In the genomic region with DNA sequence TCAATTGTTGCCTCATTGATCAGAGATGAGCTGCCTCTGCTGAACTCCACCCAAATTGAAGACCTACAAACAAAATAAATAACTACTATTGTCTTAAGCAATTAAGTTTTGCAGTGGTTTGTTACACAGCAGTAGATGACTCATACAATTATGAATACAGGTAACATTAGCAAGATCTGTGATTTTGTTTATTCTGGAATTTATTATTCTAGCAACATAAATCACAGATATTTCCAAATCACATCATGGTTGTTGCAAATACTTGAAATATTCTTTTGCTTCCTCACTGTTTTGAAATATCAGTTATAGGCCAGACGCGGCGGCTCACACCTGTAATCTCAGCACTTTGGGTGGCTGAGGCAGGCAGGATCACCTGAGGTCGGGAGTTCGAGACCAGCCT, we compare ENCODE assay signal across 41 cellular contexts. TPM values are rescaled to one million over a fixed set of nuclear protein-coding genes. Genes with fewer than 3 reads are reported as not detected.
"Had no signal": no experiment of that assay in that cellular context is flagged by ENCODE, and none has a peak within 500 bp of the region (broad histone marks: within the 10 kb centered on the region; RNA-seq: fewer than 3 reads in every experiment).

No MANE protein-coding gene starts in this region.

- H3K4me3 Mint-ChIP-seq: activated naive CD4-positive, alpha-beta T cell treated with anti-CD3 and anti-CD28 coated beads for 36 hours; activated naive CD4-positive, alpha-beta T cell treated with anti-CD3 and anti-CD28 coated beads, Interleukin-2, amount 10 ng/mL, durations not matched to agents 7 days and 5 days; activated naive CD4-positive, alpha-beta T cell treated with anti-CD3 and anti-CD28 coated beads, Interleukin-2, amount 50 U/mL, for 24 hours; activated naive CD8-positive, alpha-beta T cell; activated naive CD8-positive, alpha-beta T cell treated with anti-CD3 and anti-CD28 coated beads for 36 hours; activated naive CD8-positive, alpha-beta T cell treated with anti-CD3 and anti-CD28 coated beads, Interleukin-2, amount 10 ng/mL, durations not matched to agents 7 days and 5 days; activated naive CD8-positive, alpha-beta T cell treated with anti-CD3 and anti-CD28 coated beads, Interleukin-2, amount 50 U/mL, for 24 hours; activated T-cell treated with anti-CD3 and anti-CD28 coated beads, Interleukin-2, amount 50 U/mL, for 24 hours; activated T-cell treated with anti-CD3 and anti-CD28 coated beads, Interleukin-2, amount 50 U/mL, for 4 hours; activated T-cell treated with anti-CD3 and anti-CD28 coated beads, Interleukin-2, amount 50 U/mL, for 72 hours; activated T-helper 1 cell treated with anti-CD3 and anti-CD28 coated beads, Interleukin-12 subunit alpha, Interleukin-12 subunit beta, Interleukin-2, Interleukin-4 antibody, amounts not matched to agents 30 ng/mL and 10 ng/mL and 1 ng/mL, durations not matched to agents 14 hours and 24 hours and 36 hours; activated T-helper 17 cell treated with anti-CD3 and anti-CD28 coated beads, Interleukin-2, amount 50 U/mL, for 72 hours; brain; central memory CD8-positive, alpha-beta T cell had no signal

- H3K27me3 ChIP-seq: adrenal gland, ascending aorta, body of pancreas, brain microvascular endothelial cell, breast epithelium, cardiac muscle cell had no signal

- H3K36me3 Mint-ChIP-seq: activated naive CD8-positive, alpha-beta T cell treated with anti-CD3 and anti-CD28 coated beads, Interleukin-2, amount 10 ng/mL, durations not matched to agents 7 days and 5 days had no signal

- FAIRE-seq: astrocyte, bronchial epithelial cell had no signal

- DNase-seq: activated effector memory CD4-positive, alpha-beta T cell treated with anti-CD3 and anti-CD28 coated beads, Interleukin-2, amount 50 U/mL, for 16 hours; activated effector memory CD4-positive, alpha-beta T cell treated with Interleukin-2 at 50 U/mL for 16 hours; activated gamma-delta T cell; activated gamma-delta T cell treated with Interleukin-2 at 50 U/mL for 16 hours; activated naive CD4-positive, alpha-beta T cell; activated naive CD4-positive, alpha-beta T cell treated with anti-CD3 and anti-CD28 coated beads for 36 hours; activated naive CD4-positive, alpha-beta T cell treated with anti-CD3 and anti-CD28 coated beads, Interleukin-2, amount 10 ng/mL, durations not matched to agents 7 days and 5 days; activated naive CD4-positive, alpha-beta T cell treated with anti-CD3 and anti-CD28 coated beads, Interleukin-2, amount 50 U/mL, for 16 hours; activated naive CD4-positive, alpha-beta T cell treated with Interleukin-2 at 50 U/mL for 16 hours; activated naive CD8-positive, alpha-beta T cell treated with anti-CD3 and anti-CD28 coated beads for 36 hours; activated naive CD8-positive, alpha-beta T cell treated with anti-CD3 and anti-CD28 coated beads, Interleukin-2, amount 10 ng/mL, durations not matched to agents 7 days and 5 days; activated naive CD8-positive, alpha-beta T cell treated with anti-CD3 and anti-CD28 coated beads, Interleukin-2, amount 50 U/mL, for 24 hours; activated T-cell treated with anti-CD3 and anti-CD28 coated beads, Interleukin-2, amount 50 U/mL, for 1 hour; activated T-cell treated with anti-CD3 and anti-CD28 coated beads, Interleukin-2, amount 50 U/mL, for 24 hours; activated T-cell treated with anti-CD3 and anti-CD28 coated beads, Interleukin-2, amount 50 U/mL, for 4 hours; activated T-cell treated with anti-CD3 and anti-CD28 coated beads, Interleukin-2, amount 50 U/mL, for 48 hours; activated T-cell treated with anti-CD3 and anti-CD28 coated beads, Interleukin-2, amount 50 U/mL, for 72 hours; adrenal gland; amniotic stem cell; amygdala; anterior cingulate cortex; aorta; body of pancreas; brain microvascular endothelial cell; caudate nucleus; central memory CD4-positive, alpha-beta T cell; cerebellar nuclear complex had no signal

- H3K27me3 Mint-ChIP-seq: activated naive CD8-positive, alpha-beta T cell; activated naive CD8-positive, alpha-beta T cell treated with anti-CD3 and anti-CD28 coated beads for 36 hours; activated T-helper 17 cell treated with anti-CD3 and anti-CD28 coated beads, Interleukin-2, amount 50 U/mL, for 72 hours; brain had no signal

- H3K27ac ChIP-seq: adrenal gland, ascending aorta, body of pancreas, brain microvascular endothelial cell, breast epithelium, cardiac muscle cell had no signal

- H3K4me3 ChIP-seq: adrenal gland, ascending aorta, body of pancreas, breast epithelium, cardiac muscle cell had no signal

- H3K36me3 ChIP-seq: adrenal gland, ascending aorta, brain microvascular endothelial cell, breast epithelium, cardiac muscle cell had no signal

- ATAC-seq: activated naive CD4-positive, alpha-beta T cell treated with anti-CD3 and anti-CD28 coated beads, Interleukin-2, amount 50 U/mL, for 72 hours; activated naive CD8-positive, alpha-beta T cell treated with anti-CD3 and anti-CD28 coated beads, Interleukin-2, amount 50 U/mL, for 24 hours; activated T-cell treated with anti-CD3 and anti-CD28 coated beads, Interleukin-2, amount 50 U/mL, for 4 hours; activated T-cell treated with anti-CD3 and anti-CD28 coated beads, Interleukin-2, amount 50 U/mL, for 72 hours; activated T-helper 17 cell treated with anti-CD3 and anti-CD28 coated beads, Interleukin-2, amount 50 U/mL, for 72 hours; body of pancreas had no signal

- H3K4me1 ChIP-seq: adrenal gland, ascending aorta, breast epithelium had no signal

- H3K27ac Mint-ChIP-seq: activated naive CD4-positive, alpha-beta T cell treated with anti-CD3 and anti-CD28 coated beads for 36 hours; activated naive CD4-positive, alpha-beta T cell treated with anti-CD3 and anti-CD28 coated beads, Interleukin-2, amount 10 ng/mL, durations not matched to agents 7 days and 5 days; activated naive CD4-positive, alpha-beta T cell treated with anti-CD3 and anti-CD28 coated beads, Interleukin-2, amount 50 U/mL, for 24 hours; activated naive CD4-positive, alpha-beta T cell treated with anti-CD3 and anti-CD28 coated beads, Interleukin-2, amount 50 U/mL, for 72 hours; activated naive CD8-positive, alpha-beta T cell; activated naive CD8-positive, alpha-beta T cell treated with anti-CD3 and anti-CD28 coated beads for 36 hours; activated naive CD8-positive, alpha-beta T cell treated with anti-CD3 and anti-CD28 coated beads, Interleukin-2, amount 10 ng/mL, durations not matched to agents 7 days and 5 days; activated naive CD8-positive, alpha-beta T cell treated with anti-CD3 and anti-CD28 coated beads, Interleukin-2, amount 50 U/mL, for 24 hours; activated T-cell treated with anti-CD3 and anti-CD28 coated beads, Interleukin-2, amount 50 U/mL, for 24 hours; activated T-cell treated with anti-CD3 and anti-CD28 coated beads, Interleukin-2, amount 50 U/mL, for 72 hours; activated T-helper 1 cell treated with anti-CD3 and anti-CD28 coated beads, Interleukin-12 subunit alpha, Interleukin-12 subunit beta, Interleukin-2, Interleukin-4 antibody, amounts not matched to agents 30 ng/mL and 10 ng/mL and 1 ng/mL, durations not matched to agents 14 hours and 24 hours and 36 hours; activated T-helper 17 cell treated with anti-CD3 and anti-CD28 coated beads, Interleukin-2, amount 50 U/mL, for 72 hours; activated T-helper 2 cell treated with anti-CD3 and anti-CD28 coated beads, Interferon-gamma antibody, Interleukin-2, Interleukin-4, amounts not matched to agents 10 μg/mL and 5 μg/mL and 100 μg/mL, durations not matched to agents 14 hours and 24 hours and 36 hours; brain had no signal

- H3K4me1 Mint-ChIP-seq: activated naive CD4-positive, alpha-beta T cell treated with anti-CD3 and anti-CD28 coated beads, Interleukin-2, amount 10 ng/mL, durations not matched to agents 7 days and 5 days; activated naive CD4-positive, alpha-beta T cell treated with anti-CD3 and anti-CD28 coated beads, Interleukin-2, amount 50 U/mL, for 24 hours; activated naive CD8-positive, alpha-beta T cell treated with anti-CD3 and anti-CD28 coated beads for 36 hours; activated naive CD8-positive, alpha-beta T cell treated with anti-CD3 and anti-CD28 coated beads, Interleukin-2, amount 50 U/mL, for 24 hours; activated T-helper 17 cell treated with anti-CD3 and anti-CD28 coated beads, Interleukin-2, amount 50 U/mL, for 72 hours; central memory CD8-positive, alpha-beta T cell had no signal

RNA-seq across cellular contexts. Expression of a gene that starts 27.2 kb away (rescaled TPM):
- total RNA-seq: activated naive CD4-positive, alpha-beta T cell treated with anti-CD3 and anti-CD28 coated beads for 36 hours; activated naive CD4-positive, alpha-beta T cell treated with anti-CD3 and anti-CD28 coated beads, Interleukin-2, amount 50 U/mL, for 72 hours; activated naive CD8-positive, alpha-beta T cell treated with anti-CD3 and anti-CD28 coated beads for 36 hours; activated naive CD8-positive, alpha-beta T cell treated with anti-CD3 and anti-CD28 coated beads, Interleukin-2, amount 10 ng/mL, durations not matched to agents 7 days and 5 days; activated T-cell treated with anti-CD3 and anti-CD28 coated beads, Interleukin-2, amount 50 U/mL, for 4 hours; activated T-cell treated with anti-CD3 and anti-CD28 coated beads, Interleukin-2, amount 50 U/mL, for 72 hours; activated T-helper 1 cell treated with anti-CD3 and anti-CD28 coated beads, Interleukin-12 subunit alpha, Interleukin-12 subunit beta, Interleukin-2, Interleukin-4 antibody, amounts not matched to agents 30 ng/mL and 10 ng/mL and 1 ng/mL, durations not matched to agents 14 hours and 24 hours and 36 hours; activated T-helper 17 cell treated with anti-CD3 and anti-CD28 coated beads, Interleukin-2, amount 50 U/mL, for 72 hours; activated T-helper 2 cell treated with anti-CD3 and anti-CD28 coated beads, Interferon-gamma antibody, Interleukin-2, Interleukin-4, amounts not matched to agents 10 μg/mL and 5 μg/mL and 100 μg/mL, durations not matched to agents 14 hours and 24 hours and 36 hours; aorta; ascending aorta; astrocyte; cardiac muscle cell; cerebellum had no signal
